Comparison of ENCODE assay signal across 8 cellular contexts in the genomic region with DNA sequence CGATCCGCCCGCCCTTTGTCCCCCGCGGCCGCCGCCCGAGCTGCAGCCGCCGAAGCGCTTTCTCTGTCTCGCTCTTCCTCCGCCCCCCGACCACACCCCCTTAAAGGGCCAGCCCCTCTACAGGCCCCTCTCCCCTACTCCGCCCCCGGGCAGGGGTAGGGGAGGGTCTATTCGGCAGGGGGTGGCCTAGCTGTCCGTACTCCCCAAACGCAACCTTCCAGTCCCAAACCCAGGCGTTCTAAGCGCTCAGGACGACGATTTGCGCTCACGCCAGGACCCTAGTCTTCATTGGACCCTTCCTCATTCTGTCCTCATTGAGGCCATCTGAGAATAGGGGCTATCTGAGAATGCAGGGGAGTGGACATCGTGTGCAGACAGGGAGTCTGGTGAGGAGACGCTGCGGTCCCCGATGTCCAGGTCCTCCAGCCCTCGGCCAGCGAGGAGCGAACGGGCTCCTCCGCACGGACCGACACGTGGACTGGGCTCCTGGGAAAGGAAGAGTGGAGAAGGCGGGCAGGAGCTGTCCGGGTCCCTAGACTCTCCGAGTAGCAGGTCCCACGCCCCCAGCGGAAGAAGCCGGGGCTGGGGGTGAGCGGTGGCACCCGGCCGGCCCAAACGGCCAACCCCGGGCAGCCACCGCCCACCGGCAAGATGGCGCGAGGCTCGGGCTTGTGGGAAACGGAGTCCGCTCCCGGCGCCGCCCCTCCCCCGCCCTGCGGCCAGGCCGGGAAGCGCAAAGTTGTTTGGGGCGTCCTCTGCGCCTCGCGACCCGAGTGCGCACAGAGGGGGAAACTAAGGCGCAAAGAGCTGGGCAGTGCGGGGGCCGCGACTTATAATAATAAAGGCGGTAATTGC. TPM values are rescaled to one million over a fixed set of nuclear protein-coding genes. Genes with fewer than 3 reads are reported as not detected.
A peak's percentile ranks its signal among the peaks of the same experiment; 100 is the strongest.
DNase-seq lines count a peak whose midpoint lies in the region; TF ChIP-seq lines count a peak whose summit lies in the region.

Gene PPP1R14B, minus strand, starts transcription at position 70 of the 855 bp plus-strand sequence. CDS start 270 bp downstream, outside the sequence.

- no peaks in the 10 kb centered on the region for H3K27me3 Mint-ChIP-seq in activated T-cell treated with anti-CD3 and anti-CD28 coated beads, Interleukin-2, amount 50 U/mL, for 24 hours

- DNase-seq in NK-92 treated with Interleukin-12 subunit alpha and Interleukin-12 subunit beta, amount 100 ng/mL, for 24 hours (lab: John Stamatoyannopoulos, UW) = peak; percentile 67
- DNase-seq in NK-92 (lab: John Stamatoyannopoulos, UW; ENCODE audit: unreplicated experiment) (no peak), epithelial cell of proximal tubule (ENCODE audit: low read depth) (no peak)
- DNase-seq in activated T-cell treated with anti-CD3 and anti-CD28 coated beads, Interleukin-2, amount 50 U/mL, for 24 hours = peak; percentile 88
- peak; percentile 78 for DNase-seq in stimulated activated CD8-positive, alpha-beta memory T cell treated with anti-CD3 and anti-CD28 coated beads, Interleukin-4, amount 100 ng/mL, for 24 hours (ENCODE audit: low read depth)

- peaks cover 40% of the 10 kb centered on the region for H3K36me3 Mint-ChIP-seq in activated T-cell treated with anti-CD3 and anti-CD28 coated beads, Interleukin-2, amount 50 U/mL, for 24 hours (ENCODE audit: low read depth)

- peaks cover 44% of the 10 kb centered on the region for H3K4me1 Mint-ChIP-seq in activated T-cell treated with anti-CD3 and anti-CD28 coated beads, Interleukin-2, amount 50 U/mL, for 24 hours (ENCODE audit: low read depth)

- peak within 1 kb of the TSS; percentile 98 for H3K27ac Mint-ChIP-seq in activated T-cell treated with anti-CD3 and anti-CD28 coated beads, Interleukin-2, amount 50 U/mL, for 24 hours

- no peak for TF ChIP-seq CTCF in epithelial cell of proximal tubule (conservative IDR thresholded peaks at IDR 0.05; ENCODE audit: low read depth, low read length)

- H3K27me3 ChIP-seq in mononuclear cell (ENCODE audit: insufficient read depth, low read length) = no peaks in the 10 kb centered on the region

- peaks cover 49% of the 10 kb centered on the region for H3K4me1 ChIP-seq in mononuclear cell (ENCODE audit: insufficient read depth, low read length)

- TF ChIP-seq RAD21 in Ishikawa (IDR thresholded peaks at IDR 0.05; ENCODE audit: low read depth) = no peak

- peak within 1 kb of the TSS; percentile 95 for H3K4me3 Mint-ChIP-seq in activated T-cell treated with anti-CD3 and anti-CD28 coated beads, Interleukin-2, amount 50 U/mL, for 24 hours

- H3K4me3 ChIP-seq in epithelial cell of proximal tubule (ENCODE audit: low read depth, low read length) (peak within 1 kb of the TSS; percentile 95), mononuclear cell (ENCODE audit: low read length) (peak within 1 kb of the TSS; percentile 66)

- 0 out of 2 replicates have a peak, but pooled peaks have one; percentile 27 for TF ChIP-seq EP300 in Ishikawa (IDR thresholded peaks at IDR 0.05; ENCODE audit: borderline replicate concordance)

- no peaks in the 10 kb centered on the region for H3K9me3 Mint-ChIP-seq in activated T-cell treated with anti-CD3 and anti-CD28 coated beads, Interleukin-2, amount 50 U/mL, for 24 hours

- no peaks in the 10 kb centered on the region for H3K9me3 ChIP-seq in mononuclear cell (ENCODE audit: low read depth, low read length)

TF ChIP-seq in Ishikawa, 13 proteins besides CTCF, POLR2A, EP300 and RAD21 (continues in another document):
- TF ChIP-seq, protein P1, sequence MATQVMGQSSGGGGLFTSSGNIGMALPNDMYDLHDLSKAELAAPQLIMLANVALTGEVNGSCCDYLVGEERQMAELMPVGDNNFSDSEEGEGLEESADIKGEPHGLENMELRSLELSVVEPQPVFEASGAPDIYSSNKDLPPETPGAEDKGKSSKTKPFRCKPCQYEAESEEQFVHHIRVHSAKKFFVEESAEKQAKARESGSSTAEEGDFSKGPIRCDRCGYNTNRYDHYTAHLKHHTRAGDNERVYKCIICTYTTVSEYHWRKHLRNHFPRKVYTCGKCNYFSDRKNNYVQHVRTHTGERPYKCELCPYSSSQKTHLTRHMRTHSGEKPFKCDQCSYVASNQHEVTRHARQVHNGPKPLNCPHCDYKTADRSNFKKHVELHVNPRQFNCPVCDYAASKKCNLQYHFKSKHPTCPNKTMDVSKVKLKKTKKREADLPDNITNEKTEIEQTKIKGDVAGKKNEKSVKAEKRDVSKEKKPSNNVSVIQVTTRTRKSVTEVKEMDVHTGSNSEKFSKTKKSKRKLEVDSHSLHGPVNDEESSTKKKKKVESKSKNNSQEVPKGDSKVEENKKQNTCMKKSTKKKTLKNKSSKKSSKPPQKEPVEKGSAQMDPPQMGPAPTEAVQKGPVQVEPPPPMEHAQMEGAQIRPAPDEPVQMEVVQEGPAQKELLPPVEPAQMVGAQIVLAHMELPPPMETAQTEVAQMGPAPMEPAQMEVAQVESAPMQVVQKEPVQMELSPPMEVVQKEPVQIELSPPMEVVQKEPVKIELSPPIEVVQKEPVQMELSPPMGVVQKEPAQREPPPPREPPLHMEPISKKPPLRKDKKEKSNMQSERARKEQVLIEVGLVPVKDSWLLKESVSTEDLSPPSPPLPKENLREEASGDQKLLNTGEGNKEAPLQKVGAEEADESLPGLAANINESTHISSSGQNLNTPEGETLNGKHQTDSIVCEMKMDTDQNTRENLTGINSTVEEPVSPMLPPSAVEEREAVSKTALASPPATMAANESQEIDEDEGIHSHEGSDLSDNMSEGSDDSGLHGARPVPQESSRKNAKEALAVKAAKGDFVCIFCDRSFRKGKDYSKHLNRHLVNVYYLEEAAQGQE (IDR thresholded peaks at IDR 0.05; ENCODE audit: low read depth) = peak; percentile 28; the same call in 1 of the 2 replicates
- TF ChIP-seq ZBTB7A (IDR thresholded peaks at IDR 0.05; ENCODE audit: low read depth) (peak; percentile 93), TEAD4 (IDR thresholded peaks at IDR 0.05) (no peak), TCF12 (IDR thresholded peaks at IDR 0.05; ENCODE audit: low read depth) (peak; percentile 64; the same call in 1 of the 2 replicates), EGR1 (IDR thresholded peaks at IDR 0.05) (peak; percentile 34), TAF1 (IDR thresholded peaks at IDR 0.05; ENCODE audit: low read depth) (peak; percentile 17; the same call in 1 of the 2 replicates), CEBPB (IDR thresholded peaks at IDR 0.05) (no peak), YY1 (IDR thresholded peaks at IDR 0.05; ENCODE audit: low read depth) (peak; percentile 97), MAX (IDR thresholded peaks at IDR 0.05) (peak; percentile 97), CREB1 (IDR thresholded peaks at IDR 0.05; ENCODE audit: low read depth) (no peak), NFIC (IDR thresholded peaks at IDR 0.05) (0 out of 2 replicates have a peak, but pooled peaks have one; percentile 15)

TF ChIP-seq in PFSK-1, 5 proteins besides CTCF, POLR2A, EP300 and RAD21:
- peak; percentile 31; the same call in 1 of the 2 replicates for TF ChIP-seq SIN3A (IDR thresholded peaks at IDR 0.05; ENCODE audit: borderline replicate concordance, insufficient read depth, low read length)
- TF ChIP-seq TAF1 (IDR thresholded peaks at IDR 0.05; ENCODE audit: borderline replicate concordance, insufficient read depth, low read length) = no peak

RNA-seq across cellular contexts. Expression of gene PPP1R14B, which starts in this region (rescaled TPM):
- 317 TPM for polyA plus RNA-seq in PFSK-1 (2012; ENCODE audit: insufficient read length, low read depth)
- 674 and 753 TPM in 2 replicates for total RNA-seq in epithelial cell of proximal tubule
- total RNA-seq in mononuclear cell = 26.4 TPM

Comparison
In these comparisons a context has a peak if more than half of its experiments do, and no peak if none do; other contexts are left out.
1. RNA of gene PPP1R14B (total RNA-seq): 674 to 753 TPM in epithelial cell of proximal tubule; 26.4 TPM in mononuclear cell (single experiment); every median in the first group is over 10 times any median in the second.
2. DNase-seq: peak in NK-92 treated with Interleukin-12 subunit alpha and Interleukin-12 subunit beta, amount 100 ng/mL, for 24 hours (single experiment), activated T-cell treated with anti-CD3 and anti-CD28 coated beads, Interleukin-2, amount 50 U/mL, for 24 hours (single experiment) and stimulated activated CD8-positive, alpha-beta memory T cell treated with anti-CD3 and anti-CD28 coated beads, Interleukin-4, amount 100 ng/mL, for 24 hours (single experiment); none in NK-92 (single experiment) and epithelial cell of proximal tubule (single experiment).